In the genomic region with DNA sequence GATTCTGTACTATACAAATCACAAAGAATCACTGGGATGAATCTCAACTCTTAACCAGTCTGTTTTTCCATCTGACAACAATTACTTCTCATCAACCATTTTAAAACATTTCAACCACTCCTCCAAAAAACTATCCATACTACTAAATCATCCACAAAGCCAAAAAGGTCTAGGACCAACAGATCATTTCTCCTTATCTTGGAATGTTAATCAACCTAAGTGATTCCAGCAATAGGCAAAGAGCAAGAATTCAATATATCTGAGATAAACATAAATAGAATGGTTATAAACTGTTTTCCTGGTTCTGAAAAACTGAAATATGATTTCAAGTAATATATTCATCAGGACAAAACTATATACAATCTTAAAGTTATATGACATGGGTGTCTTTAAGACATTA, we compare ENCODE assay signal across 25 cellular contexts. TPM values are rescaled to one million over a fixed set of nuclear protein-coding genes. Genes with fewer than 3 reads are reported as not detected.
DNase-seq lines count a peak whose midpoint lies in the region; ATAC-seq and TF ChIP-seq lines count a peak whose summit lies in the region.
"Had no signal": no experiment of that assay in that cellular context is flagged by ENCODE, and none has a peak within 500 bp of the region (broad histone marks: within the 10 kb centered on the region; RNA-seq: fewer than 3 reads in every experiment).

No MANE protein-coding gene starts in this region.

- H3K9me3 ChIP-seq in colonic mucosa, result no peaks in the 10 kb centered on the region
- H3K9me3 ChIP-seq: gastroesophageal sphincter, tibial artery had no signal

- POLR2A ChIA-PET in T-cell (lab: Charles Lee), result no interaction called here

- peaks cover 69% of the 10 kb centered on the region for H3K4me1 Mint-ChIP-seq in stimulated activated naive CD8-positive, alpha-beta T cell treated with anti-CD3 and anti-CD28 coated beads, Interleukin-15, Interleukin-2, amounts not matched to agents 100 ng/mL and 50 ng/mL, for 24 hours (ENCODE audit: low read depth)
- peaks cover 73% of the 10 kb centered on the region for H3K4me1 Mint-ChIP-seq in stimulated activated naive CD8-positive, alpha-beta T cell treated with anti-CD3 and anti-CD28 coated beads, Interleukin-15, amount 100 ng/mL, for 72 hours
- H3K4me1 Mint-ChIP-seq in T-cell (peaks cover 71 to 73% (median 72%) of the 10 kb centered on the region in 3 donors), brain (peaks cover 10% of the 10 kb centered on the region)

- H3K27ac ChIP-seq in colonic mucosa, result no peak overlapping the region
- H3K27ac ChIP-seq: gastroesophageal sphincter, parathyroid adenoma, tibial artery, VCaP had no signal

- peaks cover 38% of the 10 kb centered on the region for H3K36me3 Mint-ChIP-seq in stimulated activated naive CD8-positive, alpha-beta T cell treated with anti-CD3 and anti-CD28 coated beads, Interleukin-15, Interleukin-2, amounts not matched to agents 100 ng/mL and 50 ng/mL, for 24 hours (ENCODE audit: low read depth)
- H3K36me3 Mint-ChIP-seq in T-cell, result peaks cover 15% of the 10 kb centered on the region
- peaks cover 63% of the 10 kb centered on the region for H3K36me3 Mint-ChIP-seq in brain

- CTCF ChIA-PET in T-cell (lab: Charles Lee), result no interaction called here

- H3K27me3 Mint-ChIP-seq in stimulated activated naive CD8-positive, alpha-beta T cell treated with anti-CD3 and anti-CD28 coated beads, Interleukin-15, Interleukin-2, amounts not matched to agents 100 ng/mL and 50 ng/mL, for 24 hours, result no peaks in the 10 kb centered on the region
- no peaks in the 10 kb centered on the region for H3K27me3 Mint-ChIP-seq in stimulated activated naive CD8-positive, alpha-beta T cell treated with anti-CD3 and anti-CD28 coated beads, Interleukin-15, amount 100 ng/mL, for 72 hours
- H3K27me3 Mint-ChIP-seq in T-cell, result no peaks in the 10 kb centered on the region
- H3K27me3 Mint-ChIP-seq in brain, result no peaks in the 10 kb centered on the region

- H3K4me3 Mint-ChIP-seq in stimulated activated naive CD8-positive, alpha-beta T cell treated with anti-CD3 and anti-CD28 coated beads, Interleukin-15, Interleukin-2, amounts not matched to agents 100 ng/mL and 50 ng/mL, for 24 hours, result no peak overlapping the region
- no peak overlapping the region for H3K4me3 Mint-ChIP-seq in stimulated activated naive CD8-positive, alpha-beta T cell treated with anti-CD3 and anti-CD28 coated beads, Interleukin-15, amount 100 ng/mL, for 72 hours
- H3K4me3 Mint-ChIP-seq in T-cell, result peak overlapping the region in 1 of 3 donors; percentile 11
- H3K4me3 Mint-ChIP-seq in brain, result no peak overlapping the region
- H3K4me3 Mint-ChIP-seq: T-helper 1 cell treated with Interleukin-12 subunit alpha and Interleukin-12 subunit beta and Interleukin-4 antibody, amounts not matched to agents 30 μg/mL and 1 μg/mL, for 36 hours had no signal

- intact Hi-C loops in colonic mucosa (cut with DNase I), result loop anchor here (10.0 kb wide), 1 partner anchor 58 kb away; no protein-coding TSS in a partner anchor

- no peak for DNase-seq in stimulated activated naive CD8-positive, alpha-beta T cell treated with anti-CD3 and anti-CD28 coated beads, Interleukin-15, amount 100 ng/mL, for 72 hours
- no peak for DNase-seq in T-cell
- no peak for DNase-seq in activated CD4-positive, CD25-positive, alpha-beta regulatory T cell (lab: John Stamatoyannopoulos, UW)
- DNase-seq in left lobe of liver (ENCODE audit: low spot score), result no peak
- DNase-seq in colonic mucosa, result no peak
- DNase-seq: amygdala; DMS153; Kasumi-1; left ventricle myocardium superior; MV-4-11; NCI-H1694 treated with DMSO at 0.1 percent for 48 hours; NCI-H526 treated with DMSO at 0.1 percent for 48 hours; right cardiac atrium; stimulated activated CD4-positive, alpha-beta T cell treated with anti-CD3 and anti-CD28 coated beads, Interleukin-12 subunit alpha, Interleukin-12 subunit beta, amount 100 ng/mL, for 4 hours; stimulated activated CD4-positive, alpha-beta T cell treated with anti-CD3 and anti-CD28 coated beads, Interleukin-4, amount 100 ng/mL, for 24 hours; stimulated activated naive CD4-positive, alpha-beta T cell treated with Interleukin-2 at 50 U/mL for 16 hours; tibial artery had no signal

- H3K27me3 ChIP-seq in colonic mucosa, result no peaks in the 10 kb centered on the region
- H3K27me3 ChIP-seq: gastroesophageal sphincter, tibial artery had no signal

- H3K9me3 Mint-ChIP-seq in stimulated activated naive CD8-positive, alpha-beta T cell treated with anti-CD3 and anti-CD28 coated beads, Interleukin-15, Interleukin-2, amounts not matched to agents 100 ng/mL and 50 ng/mL, for 24 hours, result no peaks in the 10 kb centered on the region
- H3K9me3 Mint-ChIP-seq in stimulated activated naive CD8-positive, alpha-beta T cell treated with anti-CD3 and anti-CD28 coated beads, Interleukin-15, amount 100 ng/mL, for 72 hours, result peaks cover 0 to 14% of the 10 kb centered on the region in 2 donors
- H3K9me3 Mint-ChIP-seq in T-cell, result peaks cover 0 to 5% (median 0%) of the 10 kb centered on the region in 3 donors
- H3K9me3 Mint-ChIP-seq in brain, result peaks cover 11 to 17% (median 14%) of the 10 kb centered on the region in 5 experiments

- no peak for ATAC-seq in stimulated activated naive CD8-positive, alpha-beta T cell treated with anti-CD3 and anti-CD28 coated beads, Interleukin-15, amount 100 ng/mL, for 72 hours
- ATAC-seq in T-cell (replicated peaks in 1 of 4) (no peak), left lobe of liver (no peak)
- ATAC-seq: gastroesophageal sphincter, HCT116, HepG2, left ventricle myocardium superior, right cardiac atrium had no signal

- no peak overlapping the region for H3K4me3 ChIP-seq in colonic mucosa
- H3K4me3 ChIP-seq: gastroesophageal sphincter, tibial artery had no signal

- no peak for TF ChIP-seq CTCF in brain (conservative IDR thresholded peaks at IDR 0.05)
- TF ChIP-seq CTCF in colonic mucosa (IDR thresholded peaks at IDR 0.05), result no peak

- H3K27ac Mint-ChIP-seq in stimulated activated naive CD8-positive, alpha-beta T cell treated with anti-CD3 and anti-CD28 coated beads, Interleukin-15, Interleukin-2, amounts not matched to agents 100 ng/mL and 50 ng/mL, for 24 hours, result peak overlapping the region; percentile 26
- H3K27ac Mint-ChIP-seq in stimulated activated naive CD8-positive, alpha-beta T cell treated with anti-CD3 and anti-CD28 coated beads, Interleukin-15, amount 100 ng/mL, for 72 hours, result peak overlapping the region in 1 of 2 donors; percentile 7
- H3K27ac Mint-ChIP-seq in T-cell (peak overlapping the region; percentile 87), brain (peak overlapping the region in 3 of 5 experiments; percentile 0 to 49 (median 20))
- H3K27ac Mint-ChIP-seq: T-helper 1 cell treated with Interleukin-12 subunit alpha and Interleukin-12 subunit beta and Interleukin-4 antibody, amounts not matched to agents 30 μg/mL and 1 μg/mL, for 36 hours had no signal

- H3K9ac ChIP-seq in colonic mucosa (ENCODE audit: low read depth in 2 of 2, low read length in 2 of 2), result no peak overlapping the region
- H3K9ac ChIP-seq: parathyroid adenoma had no signal

- no peaks in the 10 kb centered on the region for H3K4me1 ChIP-seq in colonic mucosa
- H3K4me1 ChIP-seq: parathyroid adenoma had no signal

- no peaks in the 10 kb centered on the region for H3K36me3 ChIP-seq in colonic mucosa

RNA-seq across cellular contexts. Expression of a gene that starts 28.6 kb away (rescaled TPM):
- total RNA-seq in T-cell (10 to 100 TPM; 44.9 to 59.4 (median 46.8) TPM), left lobe of liver (15.5 TPM), colonic mucosa (10 to 100 TPM; 27.2 to 35.0 TPM)
- 61.8 TPM for polyA plus RNA-seq in brain (ENCODE audit: insufficient read depth, low read depth, low replicate concordance)
